Comparison of ENCODE assay signal across 8 cellular contexts in genomic region chr17:46590157-46591146, GRCh38. TPM values are rescaled to one million over a fixed set of nuclear protein-coding genes. Genes with fewer than 3 reads are reported as not detected.
A peak's percentile ranks its signal among the peaks of the same experiment; 100 is the strongest.
DNase-seq lines count a peak whose midpoint lies in the region; ATAC-seq, FAIRE-seq and TF ChIP-seq lines count a peak whose summit lies in the region.
"Not testable (repeated sequence)": the region's sequence is repeated elsewhere in the genome, so short reads cannot be mapped to it uniquely, and the experiment has no call there.

TSS of gene NSF (plus strand) at chr17:46590669. CDS start at chr17:46590776, 107 bp downstream.

- not testable (repeated sequence) for BruUV-seq in Panc1 (replicated peaks; lab: Mats Ljungman, UMichigan)

- TF ChIP-seq POLR2A in GM12892 (IDR thresholded peaks at IDR 0.05; ENCODE audit: low read depth, low read length) = not testable (repeated sequence)

- not testable (repeated sequence) for H3K27ac Mint-ChIP-seq in naive thymus-derived CD8-positive, alpha-beta T cell

- CTCF ChIA-PET in Panc1 (lab: Charles Lee) = not testable (repeated sequence)

- not testable (repeated sequence) for H3K27me3 ChIP-seq in Panc1 (ENCODE audit: control insufficient read depth, insufficient read depth, low read length); ascending aorta; thymus (ENCODE audit: control insufficient read depth, insufficient read depth)

- not testable (repeated sequence) for H3K4me1 ChIP-seq in Panc1 (ENCODE audit: control insufficient read depth, insufficient read depth, low read length); ascending aorta; thymus (ENCODE audit: control insufficient read depth, insufficient read depth, low read length)

- H3K36me3 ChIP-seq in Panc1 (ENCODE audit: control insufficient read depth, insufficient read depth, low read length); ascending aorta; thymus (ENCODE audit: control insufficient read depth, insufficient read depth): not testable (repeated sequence)

- POLR2A ChIA-PET in Panc1 (lab: Charles Lee); naive thymus-derived CD8-positive, alpha-beta T cell (lab: Charles Lee): not testable (repeated sequence)

- not testable (repeated sequence) for H3K9me3 ChIP-seq in Panc1 (ENCODE audit: control insufficient read depth, insufficient read depth, low read depth, low read length); ascending aorta; thymus (ENCODE audit: control insufficient read depth)

- TF ChIP-seq CTCF in Panc1 (IDR thresholded peaks at IDR 0.05); ascending aorta (IDR thresholded peaks at IDR 0.05): not testable (repeated sequence)

- WGBS in thymus = no CpG with 5 or more reads among the region's 95 CpGs

- not testable (repeated sequence) for H3K4me1 Mint-ChIP-seq in naive thymus-derived CD8-positive, alpha-beta T cell

- peak; percentile 72 for ATAC-seq in GM21528 (IDR thresholded peaks at IDR 0.05; ENCODE audit: low FRiP score, unreplicated experiment)
- ATAC-seq in HG03064 (IDR thresholded peaks at IDR 0.05; ENCODE audit: low read depth, unreplicated experiment) = peak; percentile 56
- peak; percentile 97 for ATAC-seq in Panc1
- peak; percentile 98 for ATAC-seq in Right ventricle myocardium superior (ENCODE audit: poor library complexity)
- peak; percentile 87 to 89 for ATAC-seq in naive thymus-derived CD8-positive, alpha-beta T cell

- H3K4me3 ChIP-seq in Panc1 (ENCODE audit: low read depth in 2 of 2, low read length in 2 of 2); ascending aorta; thymus (ENCODE audit: low read length): not testable (repeated sequence)

- FAIRE-seq in GM12892 (lab: Jason Lieb, UNC) = peak; percentile 99

- DNase-seq in GM12892 (ENCODE audit: insufficient read length); Panc1 (ENCODE audit: low read depth, low spot score); ascending aorta (ENCODE audit: low spot score in 2 of 2); Right ventricle myocardium superior; naive thymus-derived CD8-positive, alpha-beta T cell: not testable (repeated sequence)

- not testable (repeated sequence) for H3K36me3 Mint-ChIP-seq in naive thymus-derived CD8-positive, alpha-beta T cell

- not testable (repeated sequence) for H3K4me3 Mint-ChIP-seq in naive thymus-derived CD8-positive, alpha-beta T cell

- intact Hi-C loops in Panc1 (cut with micrococcal nuclease; ENCODE audit: unreplicated experiment); ascending aorta (cut with DNase I); Right ventricle myocardium superior (cut with DNase I): not testable (repeated sequence)

- H3K9me3 Mint-ChIP-seq in naive thymus-derived CD8-positive, alpha-beta T cell = not testable (repeated sequence)

- not testable (repeated sequence) for H3K27ac ChIP-seq in Panc1 (ENCODE audit: low read length); ascending aorta; thymus (ENCODE audit: low read depth)

- H3K27me3 Mint-ChIP-seq in naive thymus-derived CD8-positive, alpha-beta T cell = not testable (repeated sequence)

- in situ Hi-C loops in Panc1 (cut with HindIII; ENCODE audit: low pct_unique_long_range_greater_than_20kb, low sequenced_read_pairs) = not testable (repeated sequence)

RNA-seq across cellular contexts. Expression of gene NSF, which starts in this region (rescaled TPM):
- 12.1 TPM for polyA plus RNA-seq in GM12892 (2012; ENCODE audit: missing spikeins)
- total RNA-seq in Panc1 (2021; ENCODE audit: unreplicated experiment) (56.5 TPM), ascending aorta (13.0 TPM), Right ventricle myocardium superior (23.2 TPM)
- polyA plus RNA-seq in Panc1 (2012; ENCODE audit: insufficient read length) = 31.0 TPM
- total RNA-seq in naive thymus-derived CD8-positive, alpha-beta T cell = 10 to 100 TPM; 34.2 to 45.3 TPM
- 10 to 100 TPM in 1 of 3 donors, 1 to 10 TPM in 2; 9.1 to 15.3 (median 9.1) TPM for polyA plus RNA-seq in naive thymus-derived CD8-positive, alpha-beta T cell
- polyA plus RNA-seq in thymus = 14.3 TPM
